Comparison of ENCODE assay signal across 17 cellular contexts in genomic region chr10:35506741-35507140, GRCh38.
DNase-seq lines count a peak whose midpoint lies in the region; ATAC-seq and TF ChIP-seq lines count a peak whose summit lies in the region.
"Had no signal": no experiment of that assay in that cellular context is flagged by ENCODE, and none has a peak within 500 bp of the region (broad histone marks: within the 10 kb centered on the region; RNA-seq: fewer than 3 reads in every experiment).

No MANE protein-coding gene starts in this region.

- peaks cover 9% of the 10 kb centered on the region for H3K4me1 Mint-ChIP-seq in nephron progenitor cell

- 0 out of 2 replicates have a peak, but pooled peaks cover 3% of the 10 kb centered on the region for H3K36me3 ChIP-seq in DOHH2 (ENCODE audit: control insufficient read depth, low read length)
- H3K36me3 ChIP-seq: HAP-1 had no signal

- 0 out of 2 replicates have a peak overlapping the region, but pooled peaks have one; percentile 8 for H3K4me2 ChIP-seq in DOHH2 (ENCODE audit: low read length)
- H3K4me2 ChIP-seq: BLaER1 had no signal

- DNase-seq in nephron progenitor cell: no peak
- no peak for DNase-seq in activated CD4-positive, alpha-beta T cell treated with anti-CD3 and anti-CD28 coated beads for 48 hours
- no peak for DNase-seq in NK-92 (lab: John Stamatoyannopoulos, UW; ENCODE audit: unreplicated experiment)
- no peak for DNase-seq in retina
- DNase-seq: CD4-positive, alpha-beta memory T cell; DMS153; GM23248; KG1; NCI-H1105 treated with DMSO at 0.1 percent for 48 hours; NCI-H1930; NCI-H345; NCI-H524 treated with DMSO at 0.1 percent for 48 hours had no signal

- H3F3A ChIP-seq in DOHH2 (ENCODE audit: control insufficient read depth, insufficient read depth): no peaks in the 10 kb centered on the region

- no peaks in the 10 kb centered on the region for H3K27me3 ChIP-seq in DOHH2 (ENCODE audit: control insufficient read depth, low read length)
- H3K27me3 ChIP-seq: BLaER1 had no signal

- H3K27ac Mint-ChIP-seq in nephron progenitor cell: peak overlapping the region; percentile 70

- no peaks in the 10 kb centered on the region for H3K9me2 ChIP-seq in DOHH2 (replicated peaks; ENCODE audit: control insufficient read depth, low read length)

- peaks cover 10% of the 10 kb centered on the region; the same call in 1 of the 2 replicates for H3K79me2 ChIP-seq in DOHH2 (ENCODE audit: control insufficient read depth, low read length)

- no peaks in the 10 kb centered on the region for H3K9me3 Mint-ChIP-seq in nephron progenitor cell
- H3K9me3 Mint-ChIP-seq: CD4-positive, alpha-beta memory T cell had no signal

- H3K4me3 Mint-ChIP-seq in nephron progenitor cell: no peak overlapping the region
- H3K4me3 Mint-ChIP-seq: CD4-positive, alpha-beta memory T cell had no signal

- no peak overlapping the region for H3K4me3 ChIP-seq in DOHH2 (ENCODE audit: low read length)
- H3K4me3 ChIP-seq: BLaER1, GM23248, HAP-1 had no signal

- H3K9me3 ChIP-seq in DOHH2 (ENCODE audit: control insufficient read depth, insufficient read depth, low read length): no peaks in the 10 kb centered on the region
- H3K9me3 ChIP-seq: BLaER1, HAP-1 had no signal

- H3K36me3 Mint-ChIP-seq in nephron progenitor cell (ENCODE audit: low read depth): peaks cover 9% of the 10 kb centered on the region

- peaks cover 3% of the 10 kb centered on the region for H3K27me3 Mint-ChIP-seq in nephron progenitor cell (ENCODE audit: low read depth, poor library complexity)
- H3K27me3 Mint-ChIP-seq: CD4-positive, alpha-beta memory T cell had no signal

- TF ChIP-seq CTCF in DOHH2 (IDR thresholded peaks at IDR 0.05; ENCODE audit: low read depth, low read length, poor library complexity, severe bottlenecking) (no peak), nephron progenitor cell (IDR thresholded peaks at IDR 0.05) (no peak)

- H3K27ac ChIP-seq in DOHH2 (ENCODE audit: low read depth, low read length): no peak overlapping the region
- H3K27ac ChIP-seq: BLaER1, GM23248 had no signal

- peaks cover 51% of the 10 kb centered on the region for H3K4me1 ChIP-seq in DOHH2 (ENCODE audit: control insufficient read depth, low read length)
- H3K4me1 ChIP-seq: HAP-1 had no signal

- ATAC-seq in GM21529 (IDR thresholded peaks at IDR 0.05; ENCODE audit: unreplicated experiment) (peak; percentile 56), HG03442 (IDR thresholded peaks at IDR 0.05; ENCODE audit: unreplicated experiment) (peak; percentile 52)

- no peaks in the 10 kb centered on the region for H4K20me1 ChIP-seq in DOHH2 (ENCODE audit: control insufficient read depth, insufficient read depth, low read depth, low read length)
